ENCODE assay signal across 8 cellular contexts in genomic region chr7:92832623-92833023, GRCh38. TPM values are rescaled to one million over a fixed set of nuclear protein-coding genes. Genes with fewer than 3 reads are reported as not detected.
A peak's percentile ranks its signal among the peaks of the same experiment; 100 is the strongest.
DNase-seq lines count a peak whose midpoint lies in the region; ATAC-seq and TF ChIP-seq lines count a peak whose summit lies in the region.

No MANE protein-coding gene starts in this region.

- peaks cover 85% of the 10 kb centered on the region for H3K79me2 ChIP-seq in OCI-LY3 (ENCODE audit: low read length)

- H3K4me1 Mint-ChIP-seq in CD4-positive, alpha-beta memory T cell: peaks cover 31 to 67% (median 44%) of the 10 kb centered on the region in 4 donors
- H3K4me1 Mint-ChIP-seq in effector memory CD8-positive, alpha-beta T cell (ENCODE audit: low read depth in 2 of 2): peaks cover 29 to 61% of the 10 kb centered on the region in 2 donors

- H3K27ac Mint-ChIP-seq in CD4-positive, alpha-beta memory T cell: peak overlapping the region; percentile 69 to 96 (median 93)
- peak overlapping the region; percentile 78 to 97 for H3K27ac Mint-ChIP-seq in effector memory CD8-positive, alpha-beta T cell

- H3K4me1 ChIP-seq in CD4-positive, alpha-beta memory T cell (ENCODE audit: insufficient read depth, low read length): peaks cover 37% of the 10 kb centered on the region
- H3K4me1 ChIP-seq in OCI-LY3 (ENCODE audit: low read length) (peaks cover 27% of the 10 kb centered on the region), ovary (ENCODE audit: insufficient read depth) (peaks cover 7% of the 10 kb centered on the region)

- H3K27me3 Mint-ChIP-seq in CD4-positive, alpha-beta memory T cell: no peaks in the 10 kb centered on the region
- no peaks in the 10 kb centered on the region for H3K27me3 Mint-ChIP-seq in effector memory CD8-positive, alpha-beta T cell

- WGBS in ovary, 3 donors: 2 to 3% (median 2%) methylated on average over 17 of the region's 17 CpGs

- peak overlapping the region; percentile 12 to 89 for H3K4me3 ChIP-seq in CD4-positive, alpha-beta memory T cell (ENCODE audit: low read length in 2 of 2)
- H3K4me3 ChIP-seq in OCI-LY3 (ENCODE audit: low read length) (peak overlapping the region; percentile 78), ovary (peak overlapping the region; percentile 55)

- peak overlapping the region; percentile 83 to 98 (median 92) for H3K4me3 Mint-ChIP-seq in CD4-positive, alpha-beta memory T cell
- H3K4me3 Mint-ChIP-seq in effector memory CD8-positive, alpha-beta T cell: peak overlapping the region; percentile 87 to 100

- no peak for TF ChIP-seq EP300 in ovary (IDR thresholded peaks at IDR 0.05)

- peak overlapping the region; percentile 95 for H3K4me2 ChIP-seq in OCI-LY3 (ENCODE audit: low read length)

- H3K9ac ChIP-seq in OCI-LY3 (ENCODE audit: low read length): peak overlapping the region; percentile 92

- intact Hi-C loops in CD4-positive, alpha-beta memory T cell (cut with micrococcal nuclease): loop anchor here (1.0 to 10.0 kb wide), 10 partner anchors 19 to 698 kb away; partner anchors contain the start of genes ANKIB1, CYP51A1, GATAD1 and KRIT1
- intact Hi-C loops in ovary (cut with DNase I): loop anchor here in 3 of 4 donors (10.0 kb wide), 3 partner anchors 138 to 222 kb away; no protein-coding TSS in a partner anchor

- CTCF ChIA-PET in CD4-positive, alpha-beta memory T cell (lab: Charles Lee; ENCODE audit: partially characterized antibody): interaction anchor here (0.6 to 5.5 kb wide), 46 partner anchors 8 to 386 kb away, joined by 3 to 122 read pairs (median 4); partner anchors contain the start of genes GATAD1, PEX1 and RBM48

- no peak for TF ChIP-seq CTCF in OCI-LY3 (IDR thresholded peaks at IDR 0.05; ENCODE audit: low read depth, low read length)
- no peak for TF ChIP-seq CTCF in ovary (IDR thresholded peaks at IDR 0.05)

- peak in 2 of 5 donors; percentile 18 to 39 for DNase-seq in CD4-positive, alpha-beta memory T cell
- no peak for DNase-seq in effector memory CD8-positive, alpha-beta T cell
- DNase-seq in ovary (no peak), glomerular visceral epithelial cell (ENCODE audit: extremely low spot score) (no peak), NCI-H2196 treated with DMSO at 0.1 percent for 48 hours (lab: John Stamatoyannopoulos, UW; ENCODE audit: unreplicated experiment) (no peak)

- H3K9me3 Mint-ChIP-seq in CD4-positive, alpha-beta memory T cell: peaks cover 0 to 2% (median 0%) of the 10 kb centered on the region in 8 donors
- no peaks in the 10 kb centered on the region for H3K9me3 Mint-ChIP-seq in effector memory CD8-positive, alpha-beta T cell

- no peak for TF ChIP-seq POLR2A in ovary (IDR thresholded peaks at IDR 0.05)

- POLR2A ChIA-PET in CD4-positive, alpha-beta memory T cell (lab: Charles Lee; ENCODE audit: partially characterized antibody): interaction anchor here (0.5 to 5.2 kb wide), 20 partner anchors 10 to 386 kb away, joined by 3 to 82 read pairs (median 5); partner anchors contain the start of genes FAM133B, GATAD1 and RBM48

- no peaks in the 10 kb centered on the region for H3K27me3 ChIP-seq in CD4-positive, alpha-beta memory T cell (ENCODE audit: insufficient read depth, low read length)
- peaks cover 5% of the 10 kb centered on the region; the same call in 1 of the 2 replicates for H3K27me3 ChIP-seq in OCI-LY3 (ENCODE audit: low read depth, low read length)
- H3K27me3 ChIP-seq in ovary: no peaks in the 10 kb centered on the region

- peaks cover 3 to 39% of the 10 kb centered on the region in 2 donors for H3K36me3 Mint-ChIP-seq in CD4-positive, alpha-beta memory T cell
- H3K36me3 Mint-ChIP-seq in effector memory CD8-positive, alpha-beta T cell (ENCODE audit: insufficient read depth): peaks cover 27% of the 10 kb centered on the region

- ATAC-seq in GM21515 (IDR thresholded peaks at IDR 0.05; ENCODE audit: unreplicated experiment): peak; percentile 0
- peak; percentile 3 for ATAC-seq in effector memory CD8-positive, alpha-beta T cell (replicated peaks)
- no peak for ATAC-seq in HG02870 (IDR thresholded peaks at IDR 0.05; ENCODE audit: unreplicated experiment)

- H3K27ac ChIP-seq in CD4-positive, alpha-beta memory T cell (ENCODE audit: low read depth, low read length): peak overlapping the region; percentile 68
- H3K27ac ChIP-seq in OCI-LY3 (ENCODE audit: low read length) (peak overlapping the region; percentile 85), ovary (peak overlapping the region; percentile 13 to 73)

- H3K9me3 ChIP-seq in CD4-positive, alpha-beta memory T cell (ENCODE audit: control insufficient read depth in 1 of 2, low read length in 2 of 2): no peaks in the 10 kb centered on the region
- H3K9me3 ChIP-seq in OCI-LY3 (ENCODE audit: insufficient read depth, low read length) (no peaks in the 10 kb centered on the region), ovary (no peaks in the 10 kb centered on the region)

- no peaks in the 10 kb centered on the region for H3K36me3 ChIP-seq in CD4-positive, alpha-beta memory T cell (ENCODE audit: insufficient read depth, low read length)
- H3K36me3 ChIP-seq in OCI-LY3 (replicated peaks; ENCODE audit: low read depth, low read length): peaks cover 37% of the 10 kb centered on the region
- H3K36me3 ChIP-seq in ovary: no peaks in the 10 kb centered on the region

- H4K20me1 ChIP-seq in OCI-LY3 (ENCODE audit: insufficient read depth, low read length): peaks cover 48% of the 10 kb centered on the region

- no peak overlapping the region for H2AFZ ChIP-seq in OCI-LY3 (ENCODE audit: low read depth, low read length)

RNA-seq across cellular contexts. Expression of gene CDK6, which starts 3.8 kb away (rescaled TPM):
- total RNA-seq in CD4-positive, alpha-beta memory T cell: 10 to 100 TPM; 21.2 to 23.6 TPM
- polyA plus RNA-seq in CD4-positive, alpha-beta memory T cell: 10 to 100 TPM; 18.4 to 21.0 TPM
- 10 to 100 TPM in 6 of 7 donors, 1 to 10 TPM in 1; 5.4 to 20.4 (median 11.6) TPM for total RNA-seq in ovary
- 1 to 10 TPM; 1.8 to 4.4 TPM for polyA plus RNA-seq in ovary
